Comparison of ENCODE assay signal across 21 cellular contexts in genomic region chr11:57175478-57175877, GRCh38. TPM values are rescaled to one million over a fixed set of nuclear protein-coding genes. Genes with fewer than 3 reads are reported as not detected.
"Had no signal": no experiment of that assay in that cellular context is flagged by ENCODE, and none has a peak within 500 bp of the region (broad histone marks: within the 10 kb centered on the region; RNA-seq: fewer than 3 reads in every experiment).

No MANE protein-coding gene starts in this region.

- H3K27me3 ChIP-seq: SJSA1 had no signal

- H3K27ac ChIP-seq: SJSA1, SK-N-MC had no signal

- H3K4me1 ChIP-seq: SJSA1 had no signal

- H3K9me3 ChIP-seq: SJSA1 had no signal

- DNase-seq: KG1, MM.1S, NCI-H1092 treated with DMSO at 0.1 percent for 48 hours, NCI-H1436, NCI-H187, NCI-H2029, NCI-H2081 treated with DMSO at 0.1 percent for 48 hours, NCI-H2171, NCI-H226, NCI-H446, NCI-H510A, NCI-H524 treated with DMSO at 0.1 percent for 48 hours, NCI-H69, NCI-H774, Right ventricle myocardium superior, RPMI8226, SIG-M5 had no signal

- H3K4me3 ChIP-seq: SJSA1, SK-N-MC had no signal

- H3K36me3 ChIP-seq: SJSA1 had no signal

- FAIRE-seq: RCC 7860 had no signal

RNA-seq across cellular contexts. Expression of gene LRRC55, which starts 6.3 kb away (rescaled TPM):
- total RNA-seq: HT1080, SJSA1 had no signal
